ENCODE assay signal across 8 cellular contexts in the genomic region with DNA sequence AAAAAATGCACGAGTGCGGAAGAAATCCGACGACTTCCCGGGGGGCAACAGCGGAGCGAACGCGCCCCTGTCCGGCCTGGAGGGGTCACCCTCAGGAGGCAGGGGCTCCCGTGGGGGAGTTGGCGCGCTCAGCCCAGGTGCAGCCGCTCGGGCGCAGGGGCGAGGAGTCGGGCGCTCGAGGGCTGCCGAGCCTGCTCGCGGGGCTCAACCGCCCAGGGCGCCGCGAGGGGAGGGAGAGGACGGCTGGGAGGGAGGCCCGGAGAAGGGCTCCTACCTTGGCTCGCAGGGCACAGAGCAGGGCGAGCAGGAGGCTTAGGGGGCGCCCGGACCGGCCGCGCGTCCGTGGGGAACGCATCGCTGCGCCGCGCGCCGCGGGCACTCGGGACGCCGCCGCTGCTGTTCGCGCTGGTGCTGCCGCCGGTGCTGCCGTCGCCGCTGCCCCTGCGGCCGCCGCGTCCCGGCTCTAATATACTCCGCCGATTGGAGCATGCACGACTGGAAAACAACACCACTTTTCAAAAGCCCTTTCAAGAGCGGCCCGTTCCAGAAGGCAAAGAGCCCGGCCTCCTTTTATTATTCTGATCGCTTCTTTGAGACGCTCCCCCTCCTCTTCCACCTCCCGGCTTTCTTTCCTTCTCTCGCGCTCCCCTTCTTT. TPM values are rescaled to one million over a fixed set of nuclear protein-coding genes. Genes with fewer than 3 reads are reported as not detected.
DNase-seq lines count a peak whose midpoint lies in the region; ATAC-seq lines count a peak whose summit lies in the region.

No MANE protein-coding gene starts in this region.

- peak overlapping the region; percentile 50 for H3K27ac Mint-ChIP-seq in activated T-helper 17 cell treated with anti-CD3 and anti-CD28 coated beads, Interleukin-2, amount 50 U/mL, for 72 hours

- H3K4me1 Mint-ChIP-seq in activated T-helper 17 cell treated with anti-CD3 and anti-CD28 coated beads, Interleukin-2, amount 50 U/mL, for 72 hours, result peaks cover 5% of the 10 kb centered on the region

- peaks cover 5% of the 10 kb centered on the region for H3K36me3 Mint-ChIP-seq in activated T-helper 17 cell treated with anti-CD3 and anti-CD28 coated beads, Interleukin-2, amount 50 U/mL, for 72 hours (ENCODE audit: low read depth)

- DNase-seq in DMS153 (lab: John Stamatoyannopoulos, UW) (peak; percentile 37), DMS153 treated with DMSO at 0.1 percent for 48 hours (lab: John Stamatoyannopoulos, UW; ENCODE audit: unreplicated experiment) (no peak), NCI-H146 (lab: John Stamatoyannopoulos, UW) (peak; percentile 68), germinal center (ENCODE audit: low spot score) (peak; percentile 35), occipital lobe (lab: John Stamatoyannopoulos, UW) (peak; percentile 20), glomerular visceral epithelial cell (ENCODE audit: extremely low spot score) (no peak)

- peak; percentile 5 for ATAC-seq in activated T-helper 17 cell treated with anti-CD3 and anti-CD28 coated beads, Interleukin-2, amount 50 U/mL, for 72 hours (replicated peaks)
- no peak for ATAC-seq in GM18870 (IDR thresholded peaks at IDR 0.05; ENCODE audit: unreplicated experiment)

- peak overlapping the region; percentile 88 for H3K4me3 Mint-ChIP-seq in activated T-helper 17 cell treated with anti-CD3 and anti-CD28 coated beads, Interleukin-2, amount 50 U/mL, for 72 hours

- peaks cover 49% of the 10 kb centered on the region for H3K27me3 Mint-ChIP-seq in activated T-helper 17 cell treated with anti-CD3 and anti-CD28 coated beads, Interleukin-2, amount 50 U/mL, for 72 hours

- H3K9me3 Mint-ChIP-seq in activated T-helper 17 cell treated with anti-CD3 and anti-CD28 coated beads, Interleukin-2, amount 50 U/mL, for 72 hours, result no peaks in the 10 kb centered on the region

RNA-seq across cellular contexts. Expression of gene JAG1, which starts 0.5 kb away (rescaled TPM):
- under 1 TPM in 1 of 2 donors, not detected in 1; 0.98 TPM for total RNA-seq in activated T-helper 17 cell treated with anti-CD3 and anti-CD28 coated beads, Interleukin-2, amount 50 U/mL, for 72 hours
- total RNA-seq in occipital lobe, result 26.0 TPM

Comparison
In these comparisons a context has a peak if more than half of its experiments do, and no peak if none do; other contexts are left out.
1. DNase-seq: peak in DMS153 (single experiment), NCI-H146 (single experiment), germinal center (single experiment) and occipital lobe (single experiment); none in DMS153 treated with DMSO at 0.1 percent for 48 hours (single experiment) and glomerular visceral epithelial cell (single experiment).
2. RNA of gene JAG1, which starts 0.5 kb away (total RNA-seq): 26.0 TPM in occipital lobe (single experiment); 0.98 TPM in activated T-helper 17 cell treated with anti-CD3 and anti-CD28 coated beads, Interleukin-2, amount 50 U/mL, for 72 hours; every median in the first group is over 10 times any median in the second.